8 cellular contexts compared by ENCODE assay signal in genomic region chr3:184362668-184363540, GRCh38. TPM values are rescaled to one million over a fixed set of nuclear protein-coding genes. Genes with fewer than 3 reads are reported as not detected.
A peak's percentile ranks its signal among the peaks of the same experiment; 100 is the strongest.
DNase-seq lines count a peak whose midpoint lies in the region; ATAC-seq and TF ChIP-seq lines count a peak whose summit lies in the region.

No MANE protein-coding gene starts in this region.

- DNase-seq in NCI-H128 (lab: John Stamatoyannopoulos, UW; ENCODE audit: unreplicated experiment) (peak; percentile 98), adipocyte (ENCODE audit: low read depth) (peak; percentile 99), cardiac septum (ENCODE audit: low spot score) (peak; percentile 97), pons (ENCODE audit: low spot score) (peak; percentile 94), upper lobe of left lung (peak; percentile 95 to 97)

- TF ChIP-seq POLR2A in upper lobe of left lung (IDR thresholded peaks at IDR 0.05): peak in 3 of 4 donors; percentile 62 to 82 (median 69)

- H2AFZ ChIP-seq in SU-DHL-6 (ENCODE audit: low read depth, low read length, severe bottlenecking): peak overlapping the region; percentile 89

- peaks cover 20% of the 10 kb centered on the region for H3K79me2 ChIP-seq in SU-DHL-6 (ENCODE audit: insufficient read depth, low read length)

- ATAC-seq in HG02759 (IDR thresholded peaks at IDR 0.05; ENCODE audit: unreplicated experiment) (peak; percentile 85), upper lobe of left lung (ENCODE audit: low FRiP score in 2 of 2) (peak; percentile 88 to 91)

- peak overlapping the region; percentile 75 for H3K9ac ChIP-seq in SU-DHL-6 (ENCODE audit: low read length)
- H3K9ac ChIP-seq in adipocyte (ENCODE audit: low read length): peak overlapping the region; percentile 97

- no peak for TF ChIP-seq EP300 in upper lobe of left lung (IDR thresholded peaks at IDR 0.05)

- H3K9me3 ChIP-seq in SU-DHL-6 (ENCODE audit: insufficient read depth, low read length) (no peaks in the 10 kb centered on the region), adipocyte (ENCODE audit: control insufficient read depth, low read length) (no peaks in the 10 kb centered on the region), upper lobe of left lung (no peaks in the 10 kb centered on the region)

- H3K9me2 ChIP-seq in SU-DHL-6 (replicated peaks; ENCODE audit: insufficient read depth, low read length): no peaks in the 10 kb centered on the region

- intact Hi-C loops in cardiac septum (cut with DNase I): loop anchor here (2.0 to 5.0 kb wide), 3 partner anchors 26 to 354 kb away; partner anchors contain the start of genes EIF4G1 and FAM131A

- H3K4me1 ChIP-seq in adipocyte (ENCODE audit: control insufficient read depth, insufficient read depth, low read length) (peaks cover 23% of the 10 kb centered on the region), upper lobe of left lung (peaks cover 21 to 26% (median 24%) of the 10 kb centered on the region in 4 donors)

- TF ChIP-seq CTCF in GM12873 (IDR thresholded peaks at IDR 0.05; ENCODE audit: insufficient read depth, low read depth, low read length, missing control alignments) (peak; percentile 65), SU-DHL-6 (IDR thresholded peaks at IDR 0.05; ENCODE audit: insufficient read depth, low read length, poor library complexity, severe bottlenecking) (peak; percentile 36), upper lobe of left lung (IDR thresholded peaks at IDR 0.05) (peak; percentile 35 to 62 (median 48))

- peaks cover 12% of the 10 kb centered on the region; the same call in 1 of the 2 replicates for H3K36me3 ChIP-seq in SU-DHL-6 (ENCODE audit: low read length)
- H3K36me3 ChIP-seq in adipocyte (ENCODE audit: control insufficient read depth, insufficient read depth, low read length, severe bottlenecking): peaks cover 26% of the 10 kb centered on the region
- H3K36me3 ChIP-seq in upper lobe of left lung: peaks cover 0 to 30% (median 13%) of the 10 kb centered on the region in 4 donors

- H3K27ac ChIP-seq in SU-DHL-6 (ENCODE audit: low read depth, low read length) (peak overlapping the region; percentile 83), upper lobe of left lung (peak overlapping the region; percentile 96 to 99 (median 98))

- H3K4me2 ChIP-seq in SU-DHL-6 (ENCODE audit: low read depth, low read length, poor library complexity, severe bottlenecking): peak overlapping the region; percentile 85

- H3K27me3 ChIP-seq in SU-DHL-6 (ENCODE audit: low read length) (no peaks in the 10 kb centered on the region), adipocyte (replicated peaks; ENCODE audit: control insufficient read depth, insufficient read depth, low read length) (no peaks in the 10 kb centered on the region), upper lobe of left lung (no peaks in the 10 kb centered on the region)

- H3F3A ChIP-seq in SU-DHL-6 (ENCODE audit: insufficient read depth): no peaks in the 10 kb centered on the region

- WGBS in upper lobe of left lung, 2 donors: 0 to 1% methylated on average over 9 to 63 of the region's 67 CpGs

- H4K20me1 ChIP-seq in SU-DHL-6 (ENCODE audit: low read depth, low read length): no peaks in the 10 kb centered on the region; the same call in 1 of the 2 replicates

- peak overlapping the region; percentile 84 for H3K4me3 ChIP-seq in SU-DHL-6 (ENCODE audit: insufficient read depth, low read length, poor library complexity, severe bottlenecking)
- H3K4me3 ChIP-seq in adipocyte (ENCODE audit: low read length): peak overlapping the region; percentile 99
- peak overlapping the region; percentile 67 to 96 (median 84) for H3K4me3 ChIP-seq in upper lobe of left lung

RNA-seq across cellular contexts. Expression of gene POLR2H, which starts 1.4 kb away (rescaled TPM):
- total RNA-seq in cardiac septum (23.2 TPM), upper lobe of left lung (100 to 1,000 TPM in 1 of 6 donors, 10 to 100 TPM in 5; 41.4 to 235 (median 66.2) TPM)

RNA-seq across cellular contexts. Expression of gene CLCN2, which starts 1.5 kb away (rescaled TPM):
- total RNA-seq in cardiac septum (3.1 TPM), upper lobe of left lung (10 to 100 TPM in 1 of 6 donors, 1 to 10 TPM in 5; 3.0 to 14.7 (median 5.3) TPM)

RNA-seq across cellular contexts. Expression of gene THPO, which starts 15.1 kb away (rescaled TPM):
- total RNA-seq in cardiac septum: 0.48 TPM
- total RNA-seq in upper lobe of left lung: under 1 TPM in 2 of 6 donors, not detected in 4; 0.14 to 0.84 TPM

RNA-seq across cellular contexts. Expression of gene CHRD, which starts 16.9 kb away (rescaled TPM):
- total RNA-seq in cardiac septum (7.0 TPM), upper lobe of left lung (10 to 100 TPM in 1 of 6 donors, 1 to 10 TPM in 5; 2.1 to 40.9 (median 4.3) TPM)

RNA-seq across cellular contexts. Expression of gene FAM131A, which starts 25.5 kb away (rescaled TPM):
- total RNA-seq in cardiac septum (43.3 TPM), upper lobe of left lung (10 to 100 TPM; 14.8 to 52.7 (median 25.2) TPM)

Comparison
In these comparisons a context has a peak if more than half of its experiments do, and no peak if none do; other contexts are left out.
1. Peak in every context shown above with its lines: DNase-seq, ATAC-seq, H3K4me3 ChIP-seq and H3K27ac ChIP-seq.